ENCODE assay signal across 8 cellular contexts in the genomic region with DNA sequence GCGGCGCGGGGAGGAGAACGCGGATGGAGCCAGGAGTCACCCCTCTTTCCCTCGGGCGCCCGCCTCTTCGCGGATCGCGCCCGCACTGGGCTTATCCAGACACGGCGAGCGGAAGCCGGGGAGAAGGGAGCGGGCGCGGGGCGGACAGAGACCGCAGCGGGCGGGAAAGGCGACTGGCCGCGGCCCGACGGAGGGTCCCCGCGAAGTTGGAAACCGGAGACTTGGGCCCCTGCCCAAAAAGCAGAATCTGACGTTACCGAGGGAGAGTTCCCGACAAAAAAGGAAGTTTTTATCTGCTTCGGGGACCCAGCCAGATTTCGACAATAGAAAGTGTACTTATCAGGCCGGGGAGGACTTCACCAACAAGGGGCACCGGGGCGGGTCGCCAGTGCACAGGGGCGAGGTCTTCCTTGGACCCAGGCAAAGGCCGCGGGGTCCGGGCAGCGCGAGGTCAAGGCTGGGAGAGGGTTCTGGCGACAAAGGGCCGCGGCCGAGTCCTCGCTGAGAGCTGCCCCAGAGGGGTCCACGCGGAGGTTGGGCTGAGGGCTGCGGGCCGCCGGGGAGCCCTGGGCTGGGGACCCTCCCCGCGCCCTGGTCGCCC. TPM values are rescaled to one million over a fixed set of nuclear protein-coding genes. Genes with fewer than 3 reads are reported as not detected.
A peak's percentile ranks its signal among the peaks of the same experiment; 100 is the strongest.
DNase-seq lines count a peak whose midpoint lies in the region; ATAC-seq and TF ChIP-seq lines count a peak whose summit lies in the region.

No MANE protein-coding gene starts in this region.

- H3K27ac ChIP-seq in ascending aorta, result no peak overlapping the region

- H3K27ac Mint-ChIP-seq in activated CD4-positive, alpha-beta T cell treated with anti-CD3 and anti-CD28 coated beads, Interleukin-2, amount 10 ng/mL, durations not matched to agents 24 days and 14 days, result no peak overlapping the region
- peak overlapping the region; percentile 17 for H3K27ac Mint-ChIP-seq in stimulated activated memory B cell treated with anti-CD40 and anti-IgM and Interleukin-4, amounts not matched to agents 10 μg/mL and 1 μg/mL and 100 μg/mL, for 72 hours

- no peaks in the 10 kb centered on the region for H3K36me3 Mint-ChIP-seq in activated CD4-positive, alpha-beta T cell treated with anti-CD3 and anti-CD28 coated beads, Interleukin-2, amount 10 ng/mL, durations not matched to agents 24 days and 14 days (ENCODE audit: low read depth)
- H3K36me3 Mint-ChIP-seq in stimulated activated memory B cell treated with anti-CD40 and anti-IgM and Interleukin-4, amounts not matched to agents 10 μg/mL and 1 μg/mL and 100 μg/mL, for 72 hours, result peaks cover 6% of the 10 kb centered on the region

- no peaks in the 10 kb centered on the region for H3K27me3 ChIP-seq in ascending aorta

- peak; percentile 76 for DNase-seq in activated CD4-positive, alpha-beta T cell treated with anti-CD3 and anti-CD28 coated beads, Interleukin-2, amount 10 ng/mL, durations not matched to agents 24 days and 14 days
- no peak for DNase-seq in activated CD4-positive, alpha-beta T cell treated with anti-CD3 and anti-CD28 coated beads, Interleukin-2, amount 50 U/mL, for 4 hours
- DNase-seq in ascending aorta (ENCODE audit: low spot score in 2 of 2), result no peak
- peak; percentile 46 for DNase-seq in iPS-NIHi11 (ENCODE audit: low spot score)
- DNase-seq in NCI-H1417 treated with DMSO at 0.1 percent for 48 hours (lab: John Stamatoyannopoulos, UW), result no peak
- no peak for DNase-seq in effector CD4-positive, alpha-beta T cell
- DNase-seq in cerebellum (ENCODE audit: low spot score), result no peak

- no peaks in the 10 kb centered on the region for H3K9me3 ChIP-seq in ascending aorta

- H3K4me3 Mint-ChIP-seq in activated CD4-positive, alpha-beta T cell treated with anti-CD3 and anti-CD28 coated beads, Interleukin-2, amount 10 ng/mL, durations not matched to agents 24 days and 14 days, result peak overlapping the region; percentile 74
- peak overlapping the region; percentile 79 for H3K4me3 Mint-ChIP-seq in stimulated activated memory B cell treated with anti-CD40 and anti-IgM and Interleukin-4, amounts not matched to agents 10 μg/mL and 1 μg/mL and 100 μg/mL, for 72 hours

- ATAC-seq in stimulated activated memory B cell treated with anti-CD40 and anti-IgM and Interleukin-4, amounts not matched to agents 10 μg/mL and 1 μg/mL and 100 μg/mL, for 72 hours, result no peak

- TF ChIP-seq CTCF in ascending aorta (IDR thresholded peaks at IDR 0.05), result no peak

- intact Hi-C loops in activated CD4-positive, alpha-beta T cell treated with anti-CD3 and anti-CD28 coated beads, Interleukin-2, amount 10 ng/mL, durations not matched to agents 24 days and 14 days (cut with micrococcal nuclease), result loop anchor here (5.0 kb wide), 1 partner anchor 37 kb away; no protein-coding TSS in a partner anchor
- intact Hi-C loops in ascending aorta (cut with DNase I), result no loop called here

- H3K27me3 Mint-ChIP-seq in activated CD4-positive, alpha-beta T cell treated with anti-CD3 and anti-CD28 coated beads, Interleukin-2, amount 10 ng/mL, durations not matched to agents 24 days and 14 days, result peaks cover 70% of the 10 kb centered on the region
- H3K27me3 Mint-ChIP-seq in stimulated activated memory B cell treated with anti-CD40 and anti-IgM and Interleukin-4, amounts not matched to agents 10 μg/mL and 1 μg/mL and 100 μg/mL, for 72 hours, result peaks cover 62% of the 10 kb centered on the region

- no peaks in the 10 kb centered on the region for H3K9me3 Mint-ChIP-seq in activated CD4-positive, alpha-beta T cell treated with anti-CD3 and anti-CD28 coated beads, Interleukin-2, amount 10 ng/mL, durations not matched to agents 24 days and 14 days
- no peaks in the 10 kb centered on the region for H3K9me3 Mint-ChIP-seq in stimulated activated memory B cell treated with anti-CD40 and anti-IgM and Interleukin-4, amounts not matched to agents 10 μg/mL and 1 μg/mL and 100 μg/mL, for 72 hours

- H3K4me1 ChIP-seq in ascending aorta, result peaks cover 0 to 20% of the 10 kb centered on the region in 2 donors

- no peaks in the 10 kb centered on the region for H3K36me3 ChIP-seq in ascending aorta

- H3K4me3 ChIP-seq in ascending aorta, result peak overlapping the region; percentile 51 to 67

- peaks cover 1% of the 10 kb centered on the region for H3K4me1 Mint-ChIP-seq in activated CD4-positive, alpha-beta T cell treated with anti-CD3 and anti-CD28 coated beads, Interleukin-2, amount 10 ng/mL, durations not matched to agents 24 days and 14 days
- peaks cover 18% of the 10 kb centered on the region for H3K4me1 Mint-ChIP-seq in stimulated activated memory B cell treated with anti-CD40 and anti-IgM and Interleukin-4, amounts not matched to agents 10 μg/mL and 1 μg/mL and 100 μg/mL, for 72 hours

RNA-seq across cellular contexts. Expression of a gene that starts 0.5 kb away (rescaled TPM):
- not detected in 2 replicates for total RNA-seq in activated CD4-positive, alpha-beta T cell treated with anti-CD3 and anti-CD28 coated beads, Interleukin-2, amount 10 ng/mL, durations not matched to agents 24 days and 14 days
- total RNA-seq in ascending aorta (15.8 TPM), cerebellum (0.54 TPM)

RNA-seq across cellular contexts. Expression of a gene that starts 45.3 kb away (rescaled TPM):
- not detected in 2 replicates for total RNA-seq in activated CD4-positive, alpha-beta T cell treated with anti-CD3 and anti-CD28 coated beads, Interleukin-2, amount 10 ng/mL, durations not matched to agents 24 days and 14 days
- total RNA-seq in ascending aorta (0.43 TPM), cerebellum (5.7 TPM)

RNA-seq across cellular contexts. Expression of a gene that starts 47.6 kb away (rescaled TPM):
- total RNA-seq in activated CD4-positive, alpha-beta T cell treated with anti-CD3 and anti-CD28 coated beads, Interleukin-2, amount 10 ng/mL, durations not matched to agents 24 days and 14 days, result not detected in 2 replicates
- 60.7 TPM for total RNA-seq in ascending aorta
- 5.6 TPM for total RNA-seq in cerebellum

RNA-seq across cellular contexts. Expression of a gene that starts 58.4 kb away (rescaled TPM):
- total RNA-seq in activated CD4-positive, alpha-beta T cell treated with anti-CD3 and anti-CD28 coated beads, Interleukin-2, amount 10 ng/mL, durations not matched to agents 24 days and 14 days, result 0.35 and 0.38 TPM in 2 replicates
- 3.4 TPM for total RNA-seq in ascending aorta
- 0.36 TPM for total RNA-seq in cerebellum

Comparison
In these comparisons a context has a peak if more than half of its experiments do, and no peak if none do; other contexts are left out.
1. DNase-seq: peak in activated CD4-positive, alpha-beta T cell treated with anti-CD3 and anti-CD28 coated beads, Interleukin-2, amount 10 ng/mL, durations not matched to agents 24 days and 14 days (single experiment) and iPS-NIHi11 (single experiment); none in activated CD4-positive, alpha-beta T cell treated with anti-CD3 and anti-CD28 coated beads, Interleukin-2, amount 50 U/mL, for 4 hours (0 of 2), ascending aorta (0 of 2), NCI-H1417 treated with DMSO at 0.1 percent for 48 hours (single experiment), effector CD4-positive, alpha-beta T cell (single experiment) and cerebellum (single experiment).
2. RNA of a gene that starts 0.5 kb away (total RNA-seq): 15.8 TPM in ascending aorta (single experiment); 0.54 TPM in cerebellum (single experiment) and not detected in activated CD4-positive, alpha-beta T cell treated with anti-CD3 and anti-CD28 coated beads, Interleukin-2, amount 10 ng/mL, durations not matched to agents 24 days and 14 days; every median in the first group is over 10 times any median in the second.